ENCODE assay signal across 1 cellular context in the genomic region with DNA sequence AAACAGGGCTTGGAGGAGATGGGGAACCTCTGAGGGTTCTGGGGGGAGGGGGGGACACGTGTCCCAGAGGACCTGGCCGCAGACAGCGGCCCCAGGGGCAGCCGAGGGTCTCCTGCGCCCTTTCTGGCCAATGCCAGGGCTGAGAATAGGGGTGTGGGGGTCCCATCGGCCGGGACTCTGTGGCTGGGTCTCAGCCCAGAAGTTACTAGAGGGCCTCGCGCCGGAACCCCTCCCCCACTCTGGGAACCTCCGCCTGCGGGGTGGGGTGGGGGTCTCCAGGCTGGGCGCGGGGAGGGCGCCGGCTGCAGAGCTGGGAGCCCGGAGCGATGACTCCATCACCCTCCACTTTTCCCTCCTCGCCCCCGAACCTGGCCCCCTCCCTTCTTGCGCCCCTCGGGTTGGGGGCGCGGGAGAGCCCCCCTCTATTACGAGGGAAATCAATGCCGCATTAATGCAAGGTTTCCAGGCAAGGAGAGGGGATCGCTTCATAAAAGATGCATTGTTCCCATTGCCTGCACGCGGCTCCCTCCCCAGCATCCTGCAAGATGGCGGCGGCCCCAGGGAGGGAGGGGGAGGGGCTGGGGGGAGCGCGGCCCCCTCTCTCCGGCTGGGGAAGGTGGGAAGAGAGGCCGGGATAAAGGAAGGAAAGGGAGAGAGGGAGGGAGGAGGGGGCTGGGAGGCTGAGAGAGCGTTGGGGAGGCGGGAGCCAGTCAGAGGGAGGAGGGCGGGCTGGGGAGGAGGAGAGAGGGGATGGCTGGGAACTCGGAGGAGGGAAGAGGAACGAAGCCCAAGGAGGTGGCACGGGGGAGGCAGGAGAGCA.
A peak's percentile ranks its signal among the peaks of the same experiment; 100 is the strongest.
TF ChIP-seq lines count a peak whose summit lies in the region.

No MANE protein-coding gene starts in this region.

TF ChIP-seq in H1, 55 proteins besides CTCF, POLR2A, EP300 and RAD21:
- TF ChIP-seq ASH2L (IDR thresholded peaks at IDR 0.05; ENCODE audit: low read length) (peak; percentile 24), KDM1A (IDR thresholded peaks at IDR 0.05; ENCODE audit: borderline replicate concordance, low read length) (peak; percentile 42; the same call in 1 of the 2 replicates), YY1 (IDR thresholded peaks at IDR 0.05; ENCODE audit: low read depth, low read length) (peak; percentile 84; the same call in 1 of the 2 replicates)
